ENCODE assay signal across 26 cellular contexts in the genomic region with DNA sequence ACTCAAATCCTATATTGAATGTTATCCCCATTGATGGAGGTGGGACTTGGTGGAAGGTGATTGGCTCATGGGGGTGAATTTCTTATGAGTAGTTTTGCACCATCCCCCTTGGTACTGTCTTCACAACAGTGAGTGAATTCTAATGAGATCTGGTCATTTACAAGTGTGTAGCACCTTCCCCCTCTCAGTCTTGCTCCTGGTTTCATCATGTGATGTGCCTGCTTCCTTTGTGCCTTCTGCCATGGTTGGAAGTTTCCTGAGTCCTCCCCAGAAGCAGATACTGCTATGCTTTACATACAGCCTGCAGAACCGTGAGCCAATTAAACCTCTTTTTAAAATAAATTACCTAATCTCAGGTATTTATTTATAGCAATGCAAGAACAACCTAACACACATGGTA.
"Had no signal": no experiment of that assay in that cellular context is flagged by ENCODE, and none has a peak within 500 bp of the region (broad histone marks: within the 10 kb centered on the region; RNA-seq: fewer than 3 reads in every experiment).

No MANE protein-coding gene starts in this region.

- DNase-seq: natural killer cell; nucleus accumbens; pancreas; retina; right lobe of liver; sigmoid colon; small intestine; stimulated activated CD4-positive, alpha-beta T cell treated with anti-CD3 and anti-CD28 coated beads, Interleukin-15, amount 100 ng/mL, for 24 hours; stimulated activated CD4-positive, alpha-beta T cell treated with anti-CD3 and anti-CD28 coated beads, Interleukin-2, amount 100 ng/mL, for 24 hours; stimulated activated CD4-positive, alpha-beta T cell treated with anti-CD3 and anti-CD28 coated beads, Interleukin-2, amount 100 ng/mL, for 48 hours; stimulated activated CD4-positive, alpha-beta T cell treated with anti-CD3 and anti-CD28 coated beads, Interleukin-4, amount 100 ng/mL, for 24 hours; stimulated activated naive B cell treated with anti-CD40 and anti-IgM and Interleukin-4, amounts not matched to agents 10 μg/mL and 1 μg/mL and 100 μg/mL, for 72 hours; stimulated activated naive CD4-positive, alpha-beta T cell treated with Interleukin-2 at 50 U/mL for 16 hours; stomach; thyroid gland; trophoblast cell; upper lobe of left lung had no signal

- H3K4me1 ChIP-seq: neural progenitor cell, pancreas, prostate gland, right atrium auricular region, right lobe of liver, sigmoid colon, stomach, thyroid gland, tibial nerve, vagina had no signal

- H2AFZ ChIP-seq: neural progenitor cell had no signal

- FAIRE-seq: pancreas, small intestine, urothelium cell line had no signal

- ATAC-seq: natural killer cell; pancreas; right lobe of liver; stimulated activated effector memory CD8-positive, alpha-beta T cell treated with anti-CD3 and anti-CD28 coated beads, Interleukin-12 subunit alpha, Interleukin-12 subunit beta, amount 100 ng/mL, for 72 hours; stimulated activated naive B cell treated with anti-CD40 and anti-IgM and Interleukin-4, amounts not matched to agents 10 μg/mL and 1 μg/mL and 100 μg/mL, for 72 hours had no signal

- H3K9ac ChIP-seq: neural progenitor cell had no signal

- H3K9me3 ChIP-seq: neutrophil, pancreas, prostate gland, right atrium auricular region, right lobe of liver, sigmoid colon, stomach, thoracic aorta, thyroid gland, tibial nerve, upper lobe of left lung, vagina had no signal

- H3K36me3 ChIP-seq: neural progenitor cell, neutrophil, pancreas, prostate gland, right atrium auricular region, right lobe of liver, sigmoid colon, stomach, thoracic aorta, thyroid gland, tibial nerve, upper lobe of left lung, vagina had no signal

- H3K4me2 ChIP-seq: neural progenitor cell had no signal

- H3K4me3 ChIP-seq: neural progenitor cell, pancreas, prostate gland, right atrium auricular region, right lobe of liver, sigmoid colon, stomach, thoracic aorta, thyroid gland, tibial nerve, upper lobe of left lung, vagina had no signal

- H3K27ac ChIP-seq: neural progenitor cell, neutrophil, pancreas, prostate gland, right atrium auricular region, right lobe of liver, sigmoid colon, stomach, thoracic aorta, thyroid gland, tibial nerve, upper lobe of left lung, vagina had no signal

- H3K27me3 ChIP-seq: neural progenitor cell, neutrophil, pancreas, right atrium auricular region, right lobe of liver, sigmoid colon, stomach, thyroid gland, tibial nerve, upper lobe of left lung, vagina had no signal
